In the genomic region with DNA sequence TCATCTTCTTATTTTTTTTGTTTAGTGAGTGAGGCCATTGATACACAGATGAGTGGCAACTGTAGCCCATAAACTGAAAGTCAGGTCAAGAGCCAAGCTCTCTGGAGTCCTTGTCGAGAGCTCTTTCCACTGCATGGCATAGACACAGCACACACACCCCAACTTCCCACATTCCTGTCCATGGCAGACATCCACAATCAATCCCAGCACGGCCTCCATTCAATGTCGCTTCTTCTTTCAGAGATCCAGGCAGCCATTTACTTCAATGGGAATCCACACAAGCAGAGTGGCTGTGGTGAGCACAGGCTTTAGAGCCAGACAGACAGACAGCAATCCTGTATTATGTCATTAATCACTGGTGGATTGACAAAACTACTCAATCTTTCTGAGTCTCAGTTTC, we compare ENCODE assay signal across 18 cellular contexts. TPM values are rescaled to one million over a fixed set of nuclear protein-coding genes. Genes with fewer than 3 reads are reported as not detected.
DNase-seq lines count a peak whose midpoint lies in the region; ATAC-seq and TF ChIP-seq lines count a peak whose summit lies in the region.
"Had no signal": no experiment of that assay in that cellular context is flagged by ENCODE, and none has a peak within 500 bp of the region (broad histone marks: within the 10 kb centered on the region; RNA-seq: fewer than 3 reads in every experiment).

No MANE protein-coding gene starts in this region.

- H3K9ac ChIP-seq in colonic mucosa (ENCODE audit: low read depth in 2 of 2, low read length in 2 of 2) = no peak overlapping the region
- H3K9ac ChIP-seq: BLaER1 had no signal

- no peaks in the 10 kb centered on the region for H3K27me3 ChIP-seq in colonic mucosa
- no peaks in the 10 kb centered on the region for H3K27me3 ChIP-seq in CD8-positive, alpha-beta memory T cell (ENCODE audit: insufficient read depth, low read length, poor library complexity, severe bottlenecking)
- H3K27me3 ChIP-seq: BE2C, BLaER1 had no signal

- ATAC-seq in HG03520 (IDR thresholded peaks at IDR 0.05; ENCODE audit: unreplicated experiment) = no peak
- ATAC-seq: GM12878 had no signal

- H3K36me3 Mint-ChIP-seq in endothelial cell (ENCODE audit: low read depth, unreplicated experiment) (peaks cover 6% of the 10 kb centered on the region), osteocyte (ENCODE audit: unreplicated experiment) (no peaks in the 10 kb centered on the region)
- no peaks in the 10 kb centered on the region for H3K36me3 Mint-ChIP-seq in CD8-positive, alpha-beta memory T cell
- H3K36me3 Mint-ChIP-seq: CD14-positive monocyte; CD4-positive, CD25-positive, alpha-beta regulatory T cell had no signal

- POLR2A ChIA-PET in CD8-positive, alpha-beta memory T cell (lab: Charles Lee) = no interaction called here

- DNase-seq in colonic mucosa (peak; percentile 4), endothelial cell (ENCODE audit: low spot score) (no peak), osteocyte (ENCODE audit: extremely low spot score, unreplicated experiment) (peak; percentile 27), GF-D8 (lab: John Stamatoyannopoulos, UW) (no peak)
- no peak for DNase-seq in CD8-positive, alpha-beta memory T cell
- DNase-seq: 8988T; ACHN; BE2C; C1 segment of cervical spinal cord; Caco-2; Calu3; CD4-positive, alpha-beta memory T cell; CD4-positive, CD25-positive, alpha-beta regulatory T cell; DMS79 treated with DMSO at 0.1 percent for 48 hours had no signal

- intact Hi-C loops in colonic mucosa (cut with DNase I) = no loop called here

- CTCF ChIA-PET in CD8-positive, alpha-beta memory T cell (lab: Charles Lee) = no interaction called here

- H3K27me3 Mint-ChIP-seq in endothelial cell (ENCODE audit: unreplicated experiment) (no peaks in the 10 kb centered on the region), osteocyte (ENCODE audit: unreplicated experiment) (no peaks in the 10 kb centered on the region)
- H3K27me3 Mint-ChIP-seq in CD8-positive, alpha-beta memory T cell = peaks cover 6 to 7% of the 10 kb centered on the region in 2 donors

- H3K36me3 ChIP-seq in colonic mucosa = no peaks in the 10 kb centered on the region
- no peaks in the 10 kb centered on the region for H3K36me3 ChIP-seq in CD8-positive, alpha-beta memory T cell (ENCODE audit: insufficient read depth, low read length)
- H3K36me3 ChIP-seq: BE2C, BLaER1 had no signal

- no peak overlapping the region for H3K4me3 ChIP-seq in colonic mucosa
- H3K4me3 ChIP-seq in CD8-positive, alpha-beta memory T cell (ENCODE audit: low read length) = no peak overlapping the region
- H3K4me3 ChIP-seq: BLaER1, GM12878 had no signal

- H3K27ac ChIP-seq in colonic mucosa = no peak overlapping the region
- no peak overlapping the region for H3K27ac ChIP-seq in CD8-positive, alpha-beta memory T cell (ENCODE audit: low read depth, low read length)
- H3K27ac ChIP-seq: BLaER1 had no signal

- no peaks in the 10 kb centered on the region for H3K4me1 ChIP-seq in colonic mucosa
- H3K4me1 ChIP-seq in CD8-positive, alpha-beta memory T cell (ENCODE audit: insufficient read depth, low read length) = no peaks in the 10 kb centered on the region
- H3K4me1 ChIP-seq: BE2C, BLaER1, Caco-2 had no signal

- H3K9me3 ChIP-seq in colonic mucosa = no peaks in the 10 kb centered on the region
- no peaks in the 10 kb centered on the region for H3K9me3 ChIP-seq in CD8-positive, alpha-beta memory T cell (ENCODE audit: low read length)
- H3K9me3 ChIP-seq: BE2C, Caco-2 had no signal

- H3K27ac Mint-ChIP-seq in endothelial cell (ENCODE audit: unreplicated experiment) (no peak overlapping the region), osteocyte (ENCODE audit: unreplicated experiment) (no peak overlapping the region)
- H3K27ac Mint-ChIP-seq in CD8-positive, alpha-beta memory T cell = no peak overlapping the region
- H3K27ac Mint-ChIP-seq: CD4-positive, CD25-positive, alpha-beta regulatory T cell had no signal

- H3K9me3 Mint-ChIP-seq in endothelial cell (ENCODE audit: unreplicated experiment) (no peaks in the 10 kb centered on the region), osteocyte (ENCODE audit: unreplicated experiment) (peaks cover 9% of the 10 kb centered on the region)
- peaks cover 0 to 8% (median 6%) of the 10 kb centered on the region in 5 donors for H3K9me3 Mint-ChIP-seq in CD8-positive, alpha-beta memory T cell

- peaks cover 20% of the 10 kb centered on the region for H3K4me1 Mint-ChIP-seq in endothelial cell (ENCODE audit: unreplicated experiment)
- H3K4me1 Mint-ChIP-seq in osteocyte (ENCODE audit: unreplicated experiment) = peaks cover 3% of the 10 kb centered on the region
- H3K4me1 Mint-ChIP-seq in CD8-positive, alpha-beta memory T cell = no peaks in the 10 kb centered on the region
- H3K4me1 Mint-ChIP-seq: CD4-positive, alpha-beta memory T cell had no signal

- TF ChIP-seq CTCF in colonic mucosa (IDR thresholded peaks at IDR 0.05) = no peak
- TF ChIP-seq CTCF in endothelial cell (IDR thresholded peaks at IDR 0.05; ENCODE audit: unreplicated experiment) = no peak
- TF ChIP-seq CTCF in osteocyte (IDR thresholded peaks at IDR 0.05) = no peak

- H3K4me3 Mint-ChIP-seq in endothelial cell (ENCODE audit: unreplicated experiment) (peak overlapping the region; percentile 73), osteocyte (ENCODE audit: unreplicated experiment) (no peak overlapping the region)
- no peak overlapping the region for H3K4me3 Mint-ChIP-seq in CD8-positive, alpha-beta memory T cell
- H3K4me3 Mint-ChIP-seq: CD14-positive monocyte; CD4-positive, alpha-beta memory T cell; CD4-positive, CD25-positive, alpha-beta regulatory T cell had no signal

RNA-seq across cellular contexts. Expression of a gene that starts 34.9 kb away (rescaled TPM):
- total RNA-seq in colonic mucosa (10 to 100 TPM; 65.5 to 94.8 TPM), endothelial cell (ENCODE audit: unreplicated experiment) (66.3 TPM), osteocyte (34.5 and 37.8 TPM in 2 replicates)
- 10 to 100 TPM; 28.7 to 29.5 TPM for total RNA-seq in CD8-positive, alpha-beta memory T cell
- polyA plus RNA-seq in CD8-positive, alpha-beta memory T cell = 84.3 TPM

Comparison
In these comparisons a context has a peak if more than half of its experiments do, and no peak if none do; other contexts are left out.
1. DNase-seq: peak in colonic mucosa (single experiment) and osteocyte (single experiment); none in endothelial cell (single experiment), GF-D8 (single experiment) and CD8-positive, alpha-beta memory T cell (0 of 5).